In the genomic region with DNA sequence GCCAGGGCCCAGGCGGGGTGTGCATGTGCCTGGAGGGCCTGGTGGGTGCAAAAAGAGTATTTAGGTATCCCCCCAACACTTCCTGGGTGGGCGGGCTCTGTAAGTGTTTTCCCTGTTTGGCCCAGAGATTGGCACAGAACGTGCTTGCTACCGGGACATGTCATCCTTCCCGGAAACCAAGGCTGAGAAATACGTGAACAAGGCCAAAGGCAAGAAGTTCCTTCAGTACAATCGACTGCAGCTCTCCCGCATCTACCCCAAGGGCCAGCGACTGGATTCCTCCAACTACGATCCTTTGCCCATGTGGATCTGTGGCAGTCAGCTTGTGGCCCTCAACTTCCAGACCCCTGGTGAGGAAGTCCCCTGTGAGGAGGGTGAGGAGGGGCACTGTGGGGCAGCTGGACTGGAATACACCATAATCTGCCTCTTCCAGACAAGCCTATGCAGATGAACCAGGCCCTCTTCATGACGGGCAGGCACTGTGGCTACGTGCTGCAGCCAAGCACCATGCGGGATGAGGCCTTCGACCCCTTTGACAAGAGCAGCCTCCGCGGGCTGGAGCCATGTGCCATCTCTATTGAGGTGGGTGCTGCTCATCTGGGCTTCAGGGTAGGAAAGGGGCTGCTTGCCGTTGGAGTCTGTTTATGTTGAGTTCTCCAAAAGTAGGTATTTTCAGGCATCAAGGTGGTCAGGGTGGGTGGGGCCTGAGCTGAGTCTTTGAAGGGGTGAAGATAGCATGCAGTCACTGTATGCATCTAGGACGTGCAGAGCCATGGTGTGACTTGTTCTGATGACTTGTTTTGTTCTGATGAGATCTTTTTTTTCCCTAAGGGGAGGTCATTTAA, we compare ENCODE assay signal across 1 cellular context.
TF ChIP-seq lines count a peak whose summit lies in the region.

No MANE protein-coding gene starts in this region.

TF ChIP-seq in GM12878, 131 proteins besides CTCF, POLR2A, EP300 and RAD21 (continued from another document):
- TF ChIP-seq, protein P1, sequence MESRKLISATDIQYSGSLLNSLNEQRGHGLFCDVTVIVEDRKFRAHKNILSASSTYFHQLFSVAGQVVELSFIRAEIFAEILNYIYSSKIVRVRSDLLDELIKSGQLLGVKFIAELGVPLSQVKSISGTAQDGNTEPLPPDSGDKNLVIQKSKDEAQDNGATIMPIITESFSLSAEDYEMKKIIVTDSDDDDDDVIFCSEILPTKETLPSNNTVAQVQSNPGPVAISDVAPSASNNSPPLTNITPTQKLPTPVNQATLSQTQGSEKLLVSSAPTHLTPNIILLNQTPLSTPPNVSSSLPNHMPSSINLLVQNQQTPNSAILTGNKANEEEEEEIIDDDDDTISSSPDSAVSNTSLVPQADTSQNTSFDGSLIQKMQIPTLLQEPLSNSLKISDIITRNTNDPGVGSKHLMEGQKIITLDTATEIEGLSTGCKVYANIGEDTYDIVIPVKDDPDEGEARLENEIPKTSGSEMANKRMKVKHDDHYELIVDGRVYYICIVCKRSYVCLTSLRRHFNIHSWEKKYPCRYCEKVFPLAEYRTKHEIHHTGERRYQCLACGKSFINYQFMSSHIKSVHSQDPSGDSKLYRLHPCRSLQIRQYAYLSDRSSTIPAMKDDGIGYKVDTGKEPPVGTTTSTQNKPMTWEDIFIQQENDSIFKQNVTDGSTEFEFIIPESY (IDR thresholded peaks at IDR 0.05), result no peak
- TF ChIP-seq, protein P2, sequence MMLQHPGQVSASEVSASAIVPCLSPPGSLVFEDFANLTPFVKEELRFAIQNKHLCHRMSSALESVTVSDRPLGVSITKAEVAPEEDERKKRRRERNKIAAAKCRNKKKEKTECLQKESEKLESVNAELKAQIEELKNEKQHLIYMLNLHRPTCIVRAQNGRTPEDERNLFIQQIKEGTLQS (IDR thresholded peaks at IDR 0.05; ENCODE audit: borderline replicate concordance, extremely low read depth, low read depth, low read length), result no peak
- TF ChIP-seq, protein P3, sequence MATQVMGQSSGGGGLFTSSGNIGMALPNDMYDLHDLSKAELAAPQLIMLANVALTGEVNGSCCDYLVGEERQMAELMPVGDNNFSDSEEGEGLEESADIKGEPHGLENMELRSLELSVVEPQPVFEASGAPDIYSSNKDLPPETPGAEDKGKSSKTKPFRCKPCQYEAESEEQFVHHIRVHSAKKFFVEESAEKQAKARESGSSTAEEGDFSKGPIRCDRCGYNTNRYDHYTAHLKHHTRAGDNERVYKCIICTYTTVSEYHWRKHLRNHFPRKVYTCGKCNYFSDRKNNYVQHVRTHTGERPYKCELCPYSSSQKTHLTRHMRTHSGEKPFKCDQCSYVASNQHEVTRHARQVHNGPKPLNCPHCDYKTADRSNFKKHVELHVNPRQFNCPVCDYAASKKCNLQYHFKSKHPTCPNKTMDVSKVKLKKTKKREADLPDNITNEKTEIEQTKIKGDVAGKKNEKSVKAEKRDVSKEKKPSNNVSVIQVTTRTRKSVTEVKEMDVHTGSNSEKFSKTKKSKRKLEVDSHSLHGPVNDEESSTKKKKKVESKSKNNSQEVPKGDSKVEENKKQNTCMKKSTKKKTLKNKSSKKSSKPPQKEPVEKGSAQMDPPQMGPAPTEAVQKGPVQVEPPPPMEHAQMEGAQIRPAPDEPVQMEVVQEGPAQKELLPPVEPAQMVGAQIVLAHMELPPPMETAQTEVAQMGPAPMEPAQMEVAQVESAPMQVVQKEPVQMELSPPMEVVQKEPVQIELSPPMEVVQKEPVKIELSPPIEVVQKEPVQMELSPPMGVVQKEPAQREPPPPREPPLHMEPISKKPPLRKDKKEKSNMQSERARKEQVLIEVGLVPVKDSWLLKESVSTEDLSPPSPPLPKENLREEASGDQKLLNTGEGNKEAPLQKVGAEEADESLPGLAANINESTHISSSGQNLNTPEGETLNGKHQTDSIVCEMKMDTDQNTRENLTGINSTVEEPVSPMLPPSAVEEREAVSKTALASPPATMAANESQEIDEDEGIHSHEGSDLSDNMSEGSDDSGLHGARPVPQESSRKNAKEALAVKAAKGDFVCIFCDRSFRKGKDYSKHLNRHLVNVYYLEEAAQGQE (IDR thresholded peaks at IDR 0.05; ENCODE audit: low read depth, low read length), result no peak
- TF ChIP-seq EED (IDR thresholded peaks at IDR 0.05; ENCODE audit: low read depth) (no peak), CHD1 (IDR thresholded peaks at IDR 0.05; ENCODE audit: low read depth, low read length) (no peak), NRF1 (conservative IDR thresholded peaks at IDR 0.05; ENCODE audit: low read depth, low read length) (no peak), CHD2 (IDR thresholded peaks at IDR 0.05; ENCODE audit: borderline replicate concordance, low read depth, low read length) (no peak), SREBF2 (IDR thresholded peaks at IDR 0.05; ENCODE audit: low read length) (no peak), SUZ12 (IDR thresholded peaks at IDR 0.05; ENCODE audit: unreplicated experiment) (no peak), NFYA (IDR thresholded peaks at IDR 0.05; ENCODE audit: borderline replicate concordance, low read depth, low read length) (no peak), KAT2A (conservative IDR thresholded peaks at IDR 0.05; ENCODE audit: control insufficient read depth, low read depth, low read length) (no peak), SMAD1 (IDR thresholded peaks at IDR 0.05; ENCODE audit: low read depth, partially characterized antibody) (no peak), FOXK2 (IDR thresholded peaks at IDR 0.05) (no peak), ASH2L (IDR thresholded peaks at IDR 0.05; ENCODE audit: borderline replicate concordance, low read depth) (no peak)
- TF ChIP-seq, protein P4, sequence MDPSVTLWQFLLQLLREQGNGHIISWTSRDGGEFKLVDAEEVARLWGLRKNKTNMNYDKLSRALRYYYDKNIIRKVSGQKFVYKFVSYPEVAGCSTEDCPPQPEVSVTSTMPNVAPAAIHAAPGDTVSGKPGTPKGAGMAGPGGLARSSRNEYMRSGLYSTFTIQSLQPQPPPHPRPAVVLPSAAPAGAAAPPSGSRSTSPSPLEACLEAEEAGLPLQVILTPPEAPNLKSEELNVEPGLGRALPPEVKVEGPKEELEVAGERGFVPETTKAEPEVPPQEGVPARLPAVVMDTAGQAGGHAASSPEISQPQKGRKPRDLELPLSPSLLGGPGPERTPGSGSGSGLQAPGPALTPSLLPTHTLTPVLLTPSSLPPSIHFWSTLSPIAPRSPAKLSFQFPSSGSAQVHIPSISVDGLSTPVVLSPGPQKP (IDR thresholded peaks at IDR 0.05; ENCODE audit: low read depth, low read length), result no peak
- TF ChIP-seq, protein P5, sequence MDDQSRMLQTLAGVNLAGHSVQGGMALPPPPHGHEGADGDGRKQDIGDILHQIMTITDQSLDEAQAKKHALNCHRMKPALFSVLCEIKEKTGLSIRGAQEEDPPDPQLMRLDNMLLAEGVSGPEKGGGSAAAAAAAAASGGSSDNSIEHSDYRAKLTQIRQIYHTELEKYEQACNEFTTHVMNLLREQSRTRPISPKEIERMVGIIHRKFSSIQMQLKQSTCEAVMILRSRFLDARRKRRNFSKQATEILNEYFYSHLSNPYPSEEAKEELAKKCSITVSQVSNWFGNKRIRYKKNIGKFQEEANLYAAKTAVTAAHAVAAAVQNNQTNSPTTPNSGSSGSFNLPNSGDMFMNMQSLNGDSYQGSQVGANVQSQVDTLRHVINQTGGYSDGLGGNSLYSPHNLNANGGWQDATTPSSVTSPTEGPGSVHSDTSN (IDR thresholded peaks at IDR 0.05; ENCODE audit: insufficient replicate concordance, low read depth, low read length), result no peak
- TF ChIP-seq, protein P6, sequence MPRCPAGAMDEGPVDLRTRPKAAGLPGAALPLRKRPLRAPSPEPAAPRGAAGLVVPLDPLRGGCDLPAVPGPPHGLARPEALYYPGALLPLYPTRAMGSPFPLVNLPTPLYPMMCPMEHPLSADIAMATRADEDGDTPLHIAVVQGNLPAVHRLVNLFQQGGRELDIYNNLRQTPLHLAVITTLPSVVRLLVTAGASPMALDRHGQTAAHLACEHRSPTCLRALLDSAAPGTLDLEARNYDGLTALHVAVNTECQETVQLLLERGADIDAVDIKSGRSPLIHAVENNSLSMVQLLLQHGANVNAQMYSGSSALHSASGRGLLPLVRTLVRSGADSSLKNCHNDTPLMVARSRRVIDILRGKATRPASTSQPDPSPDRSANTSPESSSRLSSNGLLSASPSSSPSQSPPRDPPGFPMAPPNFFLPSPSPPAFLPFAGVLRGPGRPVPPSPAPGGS (IDR thresholded peaks at IDR 0.05; ENCODE audit: borderline replicate concordance, insufficient read depth, low read depth, low read length, poor library complexity, severe bottlenecking), result no peak
